In the genomic region with DNA sequence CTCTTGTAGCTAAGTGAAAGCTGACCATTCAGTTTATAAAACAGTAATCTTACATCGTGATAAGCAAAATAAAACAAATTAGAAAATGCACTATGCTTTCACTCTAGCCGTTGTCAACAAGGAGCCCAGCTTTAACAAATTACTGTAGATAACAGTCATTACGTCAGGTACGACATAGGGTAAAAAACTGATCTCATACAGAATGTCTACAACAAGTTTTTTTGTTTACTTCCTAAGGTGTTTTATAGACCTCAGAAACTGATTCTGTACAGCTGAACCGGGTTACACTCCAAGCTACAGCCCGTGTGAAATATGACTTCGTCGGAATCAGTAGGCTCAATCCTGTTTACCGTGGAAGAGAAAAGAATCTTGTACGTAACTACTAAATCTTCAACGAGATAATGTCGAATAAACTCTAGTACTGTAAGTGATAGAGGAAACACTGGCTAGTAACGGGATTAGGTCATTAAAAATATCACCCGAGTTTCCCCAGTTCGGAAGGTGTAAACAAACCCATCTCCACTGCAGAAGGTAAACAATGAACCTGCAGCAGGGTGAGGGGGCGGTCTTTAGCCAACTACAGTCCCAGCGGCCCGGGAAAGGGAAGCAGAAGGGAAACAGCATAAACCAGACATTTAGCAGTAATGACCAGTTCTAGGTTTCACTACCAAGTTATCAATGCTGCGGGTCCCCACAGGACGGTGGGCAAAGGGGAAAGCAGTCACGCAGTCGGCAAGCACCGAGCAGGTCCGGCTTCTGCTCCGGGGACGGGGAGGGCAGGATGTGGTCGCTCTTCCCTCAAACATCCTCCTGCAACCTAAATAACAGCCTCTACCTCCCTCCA, we compare ENCODE assay signal across 8 cellular contexts. TPM values are rescaled to one million over a fixed set of nuclear protein-coding genes. Genes with fewer than 3 reads are reported as not detected.
A peak's percentile ranks its signal among the peaks of the same experiment; 100 is the strongest.
DNase-seq lines count a peak whose midpoint lies in the region; ATAC-seq and TF ChIP-seq lines count a peak whose summit lies in the region.

No MANE protein-coding gene starts in this region.

- H3K4me1 ChIP-seq in DOHH2 (ENCODE audit: control insufficient read depth, low read length) (peaks cover 43% of the 10 kb centered on the region), SJCRH30 (peaks cover 6% of the 10 kb centered on the region; the same call in 1 of the 2 replicates), heart right ventricle (peaks cover 0 to 63% (median 36%) of the 10 kb centered on the region in 9 donors), upper lobe of right lung (peaks cover 31% of the 10 kb centered on the region)

- H3K9me2 ChIP-seq in DOHH2 (replicated peaks; ENCODE audit: control insufficient read depth, low read length): no peaks in the 10 kb centered on the region

- peaks cover 42% of the 10 kb centered on the region for H3K36me3 ChIP-seq in DOHH2 (ENCODE audit: control insufficient read depth, low read length)
- 0 out of 2 replicates have a peak, but pooled peaks cover 4% of the 10 kb centered on the region for H3K36me3 ChIP-seq in SJCRH30
- peaks cover 0 to 16% (median 0%) of the 10 kb centered on the region in 9 donors for H3K36me3 ChIP-seq in heart right ventricle
- H3K36me3 ChIP-seq in upper lobe of right lung: no peaks in the 10 kb centered on the region

- ATAC-seq in GM21528 (IDR thresholded peaks at IDR 0.05; ENCODE audit: low FRiP score, unreplicated experiment): peak; percentile 49
- ATAC-seq in activated naive CD8-positive, alpha-beta T cell treated with anti-CD3 and anti-CD28 coated beads, Interleukin-2, amount 10 ng/mL, durations not matched to agents 7 days and 5 days (ENCODE audit: low read depth): peak; percentile 51
- ATAC-seq in heart right ventricle: peak in 7 of 8 donors; percentile 1 to 30 (median 21)
- ATAC-seq in upper lobe of right lung: peak; percentile 25

- H4K20me1 ChIP-seq in DOHH2 (ENCODE audit: control insufficient read depth, insufficient read depth, low read depth, low read length): peaks cover 14% of the 10 kb centered on the region

- intact Hi-C loops in heart right ventricle (cut with DNase I) (loop anchor here in 4 of 10 donors (5.0 to 10.0 kb wide), 4 partner anchors 56 to 238 kb away; no protein-coding TSS in a partner anchor), upper lobe of right lung (cut with DNase I) (no loop called here)

- H3K4me1 Mint-ChIP-seq in activated naive CD8-positive, alpha-beta T cell treated with anti-CD3 and anti-CD28 coated beads, Interleukin-2, amount 10 ng/mL, durations not matched to agents 7 days and 5 days: peaks cover 41% of the 10 kb centered on the region

- no peaks in the 10 kb centered on the region for H3K27me3 ChIP-seq in DOHH2 (ENCODE audit: control insufficient read depth, low read length)
- no peaks in the 10 kb centered on the region for H3K27me3 ChIP-seq in SJCRH30
- no peaks in the 10 kb centered on the region for H3K27me3 ChIP-seq in heart right ventricle
- no peaks in the 10 kb centered on the region for H3K27me3 ChIP-seq in upper lobe of right lung

- H3K4me3 ChIP-seq in DOHH2 (ENCODE audit: low read length): peak overlapping the region; percentile 94
- peak overlapping the region; percentile 100 for H3K4me3 ChIP-seq in SJCRH30
- peak overlapping the region; percentile 73 to 94 (median 87) for H3K4me3 ChIP-seq in heart right ventricle
- H3K4me3 ChIP-seq in upper lobe of right lung: peak overlapping the region; percentile 80

- WGBS in heart right ventricle, 2 donors: 4% methylated on average over 27 of the region's 27 CpGs

- peaks cover 2% of the 10 kb centered on the region for H3K9me3 Mint-ChIP-seq in activated naive CD8-positive, alpha-beta T cell treated with anti-CD3 and anti-CD28 coated beads, Interleukin-2, amount 10 ng/mL, durations not matched to agents 7 days and 5 days

- peak overlapping the region; percentile 71 for H3K4me2 ChIP-seq in DOHH2 (ENCODE audit: low read length)

- H3K9me3 ChIP-seq in DOHH2 (ENCODE audit: control insufficient read depth, insufficient read depth, low read length) (no peaks in the 10 kb centered on the region; the same call in 1 of the 2 replicates), SJCRH30 (replicated peaks) (no peaks in the 10 kb centered on the region), heart right ventricle (no peaks in the 10 kb centered on the region), upper lobe of right lung (no peaks in the 10 kb centered on the region)

- peak overlapping the region; percentile 77 for H3K27ac ChIP-seq in DOHH2 (ENCODE audit: low read depth, low read length)
- H3K27ac ChIP-seq in SJCRH30: peak overlapping the region; percentile 93
- peak overlapping the region; percentile 97 to 100 (median 98) for H3K27ac ChIP-seq in heart right ventricle
- peak overlapping the region; percentile 97 for H3K27ac ChIP-seq in upper lobe of right lung

- peaks cover 61% of the 10 kb centered on the region for H3K79me2 ChIP-seq in DOHH2 (ENCODE audit: control insufficient read depth, low read length)

- POLR2A ChIA-PET in activated naive CD8-positive, alpha-beta T cell treated with anti-CD3 and anti-CD28 coated beads, Interleukin-2, amount 10 ng/mL, durations not matched to agents 7 days and 5 days (lab: Charles Lee): interaction anchor here (0.7 to 1.3 kb wide), 6 partner anchors 10 to 143 kb away, joined by 3 to 4 read pairs (median 3); no protein-coding TSS in a partner anchor

- no peak for TF ChIP-seq CTCF in DOHH2 (IDR thresholded peaks at IDR 0.05; ENCODE audit: low read depth, low read length, poor library complexity, severe bottlenecking)
- TF ChIP-seq CTCF in heart right ventricle (IDR thresholded peaks at IDR 0.05): no peak
- no peak for TF ChIP-seq CTCF in upper lobe of right lung (IDR thresholded peaks at IDR 0.05)

- peak overlapping the region; percentile 96 for H3K27ac Mint-ChIP-seq in activated naive CD8-positive, alpha-beta T cell treated with anti-CD3 and anti-CD28 coated beads, Interleukin-2, amount 10 ng/mL, durations not matched to agents 7 days and 5 days

- peak; percentile 86 for DNase-seq in HuH-7 (ENCODE audit: low spot score)
- peak in 1 of 2 experiments; percentile 66 for DNase-seq in SJCRH30
- no peak for DNase-seq in activated naive CD8-positive, alpha-beta T cell treated with anti-CD3 and anti-CD28 coated beads, Interleukin-2, amount 10 ng/mL, durations not matched to agents 7 days and 5 days
- DNase-seq in heart right ventricle: peak in 1 of 2 donors; percentile 34
- DNase-seq in pons (ENCODE audit: low spot score): peak; percentile 73
- peak; percentile 70 for DNase-seq in upper lobe of right lung

- H3K36me3 Mint-ChIP-seq in activated naive CD8-positive, alpha-beta T cell treated with anti-CD3 and anti-CD28 coated beads, Interleukin-2, amount 10 ng/mL, durations not matched to agents 7 days and 5 days: peaks cover 34% of the 10 kb centered on the region

- H3K4me3 Mint-ChIP-seq in activated naive CD8-positive, alpha-beta T cell treated with anti-CD3 and anti-CD28 coated beads, Interleukin-2, amount 10 ng/mL, durations not matched to agents 7 days and 5 days: peak overlapping the region; percentile 96

- peaks cover 6% of the 10 kb centered on the region for H3F3A ChIP-seq in DOHH2 (ENCODE audit: control insufficient read depth, insufficient read depth)

- peaks cover 12% of the 10 kb centered on the region for H3K27me3 Mint-ChIP-seq in activated naive CD8-positive, alpha-beta T cell treated with anti-CD3 and anti-CD28 coated beads, Interleukin-2, amount 10 ng/mL, durations not matched to agents 7 days and 5 days

RNA-seq across cellular contexts. Expression of gene RICTOR, which starts 1.1 kb away (rescaled TPM):
- 21.5 and 24.3 TPM in 2 replicates for total RNA-seq in SJCRH30 (2014; rRNA removed; shearing (Covaris generic))
- total RNA-seq in activated naive CD8-positive, alpha-beta T cell treated with anti-CD3 and anti-CD28 coated beads, Interleukin-2, amount 10 ng/mL, durations not matched to agents 7 days and 5 days: 10 to 100 TPM; 55.6 to 64.8 TPM
- total RNA-seq in heart right ventricle: 10 to 100 TPM; 23.2 to 88.3 (median 51.7) TPM
- 10 to 100 TPM in 1 of 2 donors, 1 to 10 TPM in 1; 3.1 to 17.6 TPM for polyA plus RNA-seq in heart right ventricle
- 51.1 TPM for total RNA-seq in upper lobe of right lung
